7 cellular contexts compared by ENCODE assay signal in genomic region chr2:237628482-237629187, GRCh38. TPM values are rescaled to one million over a fixed set of nuclear protein-coding genes. Genes with fewer than 3 reads are reported as not detected.
A peak's percentile ranks its signal among the peaks of the same experiment; 100 is the strongest.
DNase-seq lines count a peak whose midpoint lies in the region; TF ChIP-seq lines count a peak whose summit lies in the region.

No MANE protein-coding gene starts in this region.

- peaks cover 0 to 41% of the 10 kb centered on the region in 2 experiments; a peak in 1 of 3 replicates for H3K36me3 ChIP-seq in HEK293 (ENCODE audit: control insufficient read depth in 2 of 2, insufficient read depth in 1 of 2, low read length in 2 of 2)
- no peaks in the 10 kb centered on the region for H3K36me3 ChIP-seq in iPS-15b (ENCODE audit: control insufficient read depth, insufficient read depth, low read length)
- H3K36me3 ChIP-seq in skeletal muscle tissue (ENCODE audit: control insufficient read depth in 3 of 3, insufficient read depth in 3 of 3, low read length in 3 of 3) = peaks cover 0 to 4% (median 2%) of the 10 kb centered on the region in 3 donors
- H3K36me3 ChIP-seq in MM.1S (replicated peaks; ENCODE audit: insufficient read depth, low read length) = no peaks in the 10 kb centered on the region

- peak overlapping the region; percentile 74 for H3K4me3 Mint-ChIP-seq in activated T-helper 1 cell treated with anti-CD3 and anti-CD28 coated beads, Interleukin-12 subunit alpha, Interleukin-12 subunit beta, Interleukin-2, Interleukin-4 antibody, amounts not matched to agents 30 ng/mL and 10 ng/mL and 1 ng/mL, durations not matched to agents 14 hours and 24 hours and 36 hours

- H3K36me3 Mint-ChIP-seq in activated T-helper 1 cell treated with anti-CD3 and anti-CD28 coated beads, Interleukin-12 subunit alpha, Interleukin-12 subunit beta, Interleukin-2, Interleukin-4 antibody, amounts not matched to agents 30 ng/mL and 10 ng/mL and 1 ng/mL, durations not matched to agents 14 hours and 24 hours and 36 hours (ENCODE audit: low read depth) = no peaks in the 10 kb centered on the region

- intact Hi-C loops in activated T-helper 1 cell treated with anti-CD3 and anti-CD28 coated beads, Interleukin-12 subunit alpha, Interleukin-12 subunit beta, Interleukin-2, Interleukin-4 antibody, amounts not matched to agents 30 ng/mL and 10 ng/mL and 1 ng/mL, durations not matched to agents 14 hours and 24 hours and 36 hours (cut with micrococcal nuclease) = no loop called here

- H3K9ac ChIP-seq in iPS-15b (ENCODE audit: low read depth, low read length) (peak overlapping the region; percentile 12), skeletal muscle tissue (ENCODE audit: low read depth in 1 of 3, low read length in 3 of 3) (peak overlapping the region; percentile 76 to 93 (median 79)), MM.1S (ENCODE audit: low read length) (no peak overlapping the region)

- peak overlapping the region; percentile 52 for H3K4me3 ChIP-seq in HEK293 (ENCODE audit: low read depth, low read length)
- H3K4me3 ChIP-seq in iPS-15b (ENCODE audit: low read depth, low read length) = peak overlapping the region; percentile 60
- peak overlapping the region; percentile 62 to 68 (median 65) for H3K4me3 ChIP-seq in skeletal muscle tissue (ENCODE audit: low read length in 3 of 3)
- no peak overlapping the region for H3K4me3 ChIP-seq in MM.1S (ENCODE audit: low read length)

- no peak for DNase-seq in activated T-helper 1 cell treated with anti-CD3 and anti-CD28 coated beads, Interleukin-12 subunit alpha, Interleukin-12 subunit beta, Interleukin-2, Interleukin-4 antibody, amounts not matched to agents 30 ng/mL and 10 ng/mL and 1 ng/mL, durations not matched to agents 14 hours and 24 hours and 36 hours (ENCODE audit: low spot score)
- no peak for DNase-seq in MM.1S
- no peak for DNase-seq in DMS53 (lab: John Stamatoyannopoulos, UW)
- DNase-seq in HEK293T (ENCODE audit: extremely low spot score) = no peak

- H3K4me1 ChIP-seq in HEK293 (ENCODE audit: control insufficient read depth, insufficient read depth, low read length) (no peaks in the 10 kb centered on the region; the same call in 1 of the 2 replicates), iPS-15b (ENCODE audit: control insufficient read depth, insufficient read depth, low read length) (peaks cover 7% of the 10 kb centered on the region), skeletal muscle tissue (ENCODE audit: control insufficient read depth in 3 of 3, insufficient read depth in 3 of 3, low read length in 3 of 3) (peaks cover 67 to 84% (median 72%) of the 10 kb centered on the region in 3 donors), MM.1S (ENCODE audit: low read length) (peaks cover 13% of the 10 kb centered on the region)

- no peaks in the 10 kb centered on the region for H3K9me2 ChIP-seq in MM.1S (replicated peaks; ENCODE audit: insufficient read depth, low read length)

- POLR2A ChIA-PET in HEK293 (lab: Yijun Ruan, JAX) = no interaction called here
- POLR2A ChIA-PET in HEK293T (lab: Yijun Ruan, JAX) = no interaction called here

- TF ChIP-seq CTCF in HEK293 (tag by site-specific recombination; IDR thresholded peaks at IDR 0.05) (no peak), MM.1S (IDR thresholded peaks at IDR 0.05; ENCODE audit: low read length) (no peak)

- no peak overlapping the region for H3K27ac ChIP-seq in HEK293 (ENCODE audit: extremely low read depth, low read depth, low read length)
- H3K27ac ChIP-seq in skeletal muscle tissue (ENCODE audit: low read depth, low read length) = peak overlapping the region; percentile 84
- H3K27ac ChIP-seq in MM.1S (ENCODE audit: low read length) = no peak overlapping the region

- no peaks in the 10 kb centered on the region for H3F3A ChIP-seq in MM.1S (ENCODE audit: insufficient read depth, low read length)

- H3K9me3 ChIP-seq in HEK293 (ENCODE audit: control insufficient read depth, insufficient read depth, low read depth, low read length) (no peaks in the 10 kb centered on the region), iPS-15b (ENCODE audit: control insufficient read depth, insufficient read depth, low read length) (no peaks in the 10 kb centered on the region), skeletal muscle tissue (ENCODE audit: control insufficient read depth in 3 of 3, low read length in 3 of 3) (no peaks in the 10 kb centered on the region), MM.1S (replicated peaks; ENCODE audit: insufficient read depth, low read length) (no peaks in the 10 kb centered on the region)

- H3K27me3 Mint-ChIP-seq in activated T-helper 1 cell treated with anti-CD3 and anti-CD28 coated beads, Interleukin-12 subunit alpha, Interleukin-12 subunit beta, Interleukin-2, Interleukin-4 antibody, amounts not matched to agents 30 ng/mL and 10 ng/mL and 1 ng/mL, durations not matched to agents 14 hours and 24 hours and 36 hours (ENCODE audit: insufficient read depth) = peaks cover 43% of the 10 kb centered on the region

- peaks cover 6% of the 10 kb centered on the region for H3K4me1 Mint-ChIP-seq in activated T-helper 1 cell treated with anti-CD3 and anti-CD28 coated beads, Interleukin-12 subunit alpha, Interleukin-12 subunit beta, Interleukin-2, Interleukin-4 antibody, amounts not matched to agents 30 ng/mL and 10 ng/mL and 1 ng/mL, durations not matched to agents 14 hours and 24 hours and 36 hours (ENCODE audit: low read depth)

- CTCF ChIA-PET in HEK293 (lab: Yijun Ruan, JAX) = interaction anchor here (0.7 to 1.0 kb wide), 3 partner anchors 40 to 1554 kb away, joined by 3 to 4 read pairs (median 3); no protein-coding TSS in a partner anchor
- CTCF ChIA-PET in HEK293T (lab: Yijun Ruan, JAX) = no interaction called here

- H3K4me2 ChIP-seq in MM.1S (ENCODE audit: low read depth, low read length) = no peak overlapping the region

- no peak overlapping the region for H3K27ac Mint-ChIP-seq in activated T-helper 1 cell treated with anti-CD3 and anti-CD28 coated beads, Interleukin-12 subunit alpha, Interleukin-12 subunit beta, Interleukin-2, Interleukin-4 antibody, amounts not matched to agents 30 ng/mL and 10 ng/mL and 1 ng/mL, durations not matched to agents 14 hours and 24 hours and 36 hours

- H3K9me3 Mint-ChIP-seq in activated T-helper 1 cell treated with anti-CD3 and anti-CD28 coated beads, Interleukin-12 subunit alpha, Interleukin-12 subunit beta, Interleukin-2, Interleukin-4 antibody, amounts not matched to agents 30 ng/mL and 10 ng/mL and 1 ng/mL, durations not matched to agents 14 hours and 24 hours and 36 hours = no peaks in the 10 kb centered on the region

- H4K20me1 ChIP-seq in MM.1S (ENCODE audit: insufficient read depth, low read length) = no peaks in the 10 kb centered on the region

- H3K79me2 ChIP-seq in MM.1S (ENCODE audit: low read length) = no peaks in the 10 kb centered on the region

- H2AFZ ChIP-seq in MM.1S (ENCODE audit: low read length) = no peak overlapping the region

- H3K27me3 ChIP-seq in iPS-15b (ENCODE audit: control insufficient read depth, insufficient read depth, low read length) = peaks cover 37% of the 10 kb centered on the region
- no peaks in the 10 kb centered on the region for H3K27me3 ChIP-seq in skeletal muscle tissue (ENCODE audit: control insufficient read depth in 3 of 3, insufficient read depth in 3 of 3, low read length in 3 of 3)
- H3K27me3 ChIP-seq in MM.1S (replicated peaks; ENCODE audit: insufficient read depth, low read length) = no peaks in the 10 kb centered on the region; the same call in 1 of the 2 replicates

TF ChIP-seq in HEK293T, 16 proteins besides CTCF, POLR2A, EP300 and RAD21:
- TF ChIP-seq ELF4 (IDR thresholded peaks at IDR 0.05) (no peak), FOXK2 (IDR thresholded peaks at IDR 0.05) (no peak), SP1 (IDR thresholded peaks at IDR 0.05) (no peak), NFRKB (IDR thresholded peaks at IDR 0.05) (no peak)

RNA-seq across cellular contexts. Expression of gene LRRFIP1, which starts 1.2 kb away (rescaled TPM):
- 212 and 226 TPM in 2 replicates for total RNA-seq in activated T-helper 1 cell treated with anti-CD3 and anti-CD28 coated beads, Interleukin-12 subunit alpha, Interleukin-12 subunit beta, Interleukin-2, Interleukin-4 antibody, amounts not matched to agents 30 ng/mL and 10 ng/mL and 1 ng/mL, durations not matched to agents 14 hours and 24 hours and 36 hours
- 65.8 TPM for total RNA-seq in skeletal muscle tissue

RNA-seq across cellular contexts. Expression of gene RAB17, which starts 38.1 kb away (rescaled TPM):
- total RNA-seq in activated T-helper 1 cell treated with anti-CD3 and anti-CD28 coated beads, Interleukin-12 subunit alpha, Interleukin-12 subunit beta, Interleukin-2, Interleukin-4 antibody, amounts not matched to agents 30 ng/mL and 10 ng/mL and 1 ng/mL, durations not matched to agents 14 hours and 24 hours and 36 hours = not detected in 2 replicates
- total RNA-seq in skeletal muscle tissue = 1.0 TPM
